In genomic region chr19:49524812-49525455, GRCh38 we compare ENCODE assay signal across 13 cellular contexts. TPM values are rescaled to one million over a fixed set of nuclear protein-coding genes. Genes with fewer than 3 reads are reported as not detected.
DNase-seq lines count a peak whose midpoint lies in the region; ATAC-seq and TF ChIP-seq lines count a peak whose summit lies in the region.
"Had no signal": no experiment of that assay in that cellular context is flagged by ENCODE, and none has a peak within 500 bp of the region (broad histone marks: within the 10 kb centered on the region; RNA-seq: fewer than 3 reads in every experiment).

No MANE protein-coding gene starts in this region.

- H3K27me3 Mint-ChIP-seq in CD8-positive, alpha-beta T cell (ENCODE audit: low read depth) = no peaks in the 10 kb centered on the region
- H3K27me3 Mint-ChIP-seq in dendritic cell treated with granulocyte-macrophage colony-stimulating factor and Interleukin-4, amounts not matched to agents 40 ng/mL and 50 ng/mL, for 4 days = peaks cover 15% of the 10 kb centered on the region
- peaks cover 36% of the 10 kb centered on the region for H3K27me3 Mint-ChIP-seq in activated naive CD4-positive, alpha-beta T cell treated with anti-CD3 and anti-CD28 coated beads, Interleukin-2, amount 10 ng/mL, durations not matched to agents 7 days and 5 days

- H2BK12ac ChIP-seq in trophoblast cell (ENCODE audit: low read length) = no peak overlapping the region

- no peaks in the 10 kb centered on the region for H3K79me2 ChIP-seq in trophoblast cell (ENCODE audit: control insufficient read depth, insufficient read depth, low read length, poor library complexity)

- intact Hi-C loops in CD8-positive, alpha-beta T cell (cut with DNase I, micrococcal nuclease) = no loop called here
- intact Hi-C loops in dendritic cell treated with granulocyte-macrophage colony-stimulating factor and Interleukin-4, amounts not matched to agents 40 ng/mL and 50 ng/mL, for 4 days (cut with micrococcal nuclease) = no loop called here

- CTCF ChIA-PET in CD8-positive, alpha-beta T cell (lab: Charles Lee) = interaction anchor here (0.8 to 1.3 kb wide), 2 partner anchors 9 to 18 kb away, joined by 3 read pairs; no protein-coding TSS in a partner anchor
- CTCF ChIA-PET in activated naive CD4-positive, alpha-beta T cell treated with anti-CD3 and anti-CD28 coated beads, Interleukin-2, amount 10 ng/mL, durations not matched to agents 7 days and 5 days (lab: Charles Lee) = interaction anchor here (0.9 kb wide), 1 partner anchor 22 kb away, joined by 5 read pairs; no protein-coding TSS in a partner anchor

- no peaks in the 10 kb centered on the region for H3K9me3 Mint-ChIP-seq in CD8-positive, alpha-beta T cell
- H3K9me3 Mint-ChIP-seq in dendritic cell treated with granulocyte-macrophage colony-stimulating factor and Interleukin-4, amounts not matched to agents 40 ng/mL and 50 ng/mL, for 4 days = no peaks in the 10 kb centered on the region
- no peaks in the 10 kb centered on the region for H3K9me3 Mint-ChIP-seq in activated naive CD4-positive, alpha-beta T cell treated with anti-CD3 and anti-CD28 coated beads, Interleukin-2, amount 10 ng/mL, durations not matched to agents 7 days and 5 days

- no peak overlapping the region for H2BK120ac ChIP-seq in trophoblast cell (ENCODE audit: insufficient read depth, low read length, poor library complexity)

- H3K18ac ChIP-seq in trophoblast cell (ENCODE audit: low read length) = no peak overlapping the region

- H3K4me2 ChIP-seq in trophoblast cell (ENCODE audit: low read length) = no peak overlapping the region
- H3K4me2 ChIP-seq: BLaER1 treated with 17β-estradiol and CSF1 and Interleukin-3, amounts not matched to agents 10 nM and 100 nM had no signal

- peaks cover 14% of the 10 kb centered on the region for H3K4me1 ChIP-seq in CD8-positive, alpha-beta T cell (ENCODE audit: insufficient read depth, low read length)
- peaks cover 0 to 5% of the 10 kb centered on the region in 2 experiments for H3K4me1 ChIP-seq in trophoblast cell (ENCODE audit: control insufficient read depth in 1 of 2, insufficient read depth in 2 of 2, low read length in 2 of 2)

- H4K8ac ChIP-seq in trophoblast cell (ENCODE audit: low read depth, low read length) = no peak overlapping the region

- H3K9ac ChIP-seq in trophoblast cell (ENCODE audit: low read length) = no peak overlapping the region

- no peaks in the 10 kb centered on the region for H3K9me3 ChIP-seq in CD8-positive, alpha-beta T cell (ENCODE audit: low read length)
- H3K9me3 ChIP-seq in trophoblast cell (ENCODE audit: insufficient read depth, low read depth, low read length) = no peaks in the 10 kb centered on the region
- H3K9me3 ChIP-seq: BLaER1 treated with 17β-estradiol and CSF1 and Interleukin-3, amounts not matched to agents 10 nM and 100 nM had no signal

- ATAC-seq in CD8-positive, alpha-beta T cell = no peak

- POLR2A ChIA-PET in CD8-positive, alpha-beta T cell (lab: Charles Lee) = no interaction called here

- H3K36me3 ChIP-seq in CD8-positive, alpha-beta T cell (ENCODE audit: insufficient read depth, low read length) = no peaks in the 10 kb centered on the region
- H3K36me3 ChIP-seq in trophoblast cell (ENCODE audit: control insufficient read depth in 1 of 2, insufficient read depth in 2 of 2, low read length in 2 of 2) = peaks cover 7% of the 10 kb centered on the region in 2 experiments

- no peak overlapping the region for H3K27ac ChIP-seq in CD8-positive, alpha-beta T cell (ENCODE audit: low read depth, low read length)
- no peak overlapping the region for H3K27ac ChIP-seq in trophoblast cell (ENCODE audit: low read depth, low read length)
- H3K27ac ChIP-seq: BLaER1 treated with 17β-estradiol and CSF1 and Interleukin-3, amounts not matched to agents 10 nM and 100 nM had no signal

- no peaks in the 10 kb centered on the region for H3K79me1 ChIP-seq in trophoblast cell (ENCODE audit: low read length)

- peaks cover 15% of the 10 kb centered on the region for H3K4me1 Mint-ChIP-seq in CD8-positive, alpha-beta T cell (ENCODE audit: low read depth)
- H3K4me1 Mint-ChIP-seq in dendritic cell treated with granulocyte-macrophage colony-stimulating factor and Interleukin-4, amounts not matched to agents 40 ng/mL and 50 ng/mL, for 4 days (ENCODE audit: low read depth) = peaks cover 48% of the 10 kb centered on the region
- H3K4me1 Mint-ChIP-seq in activated naive CD4-positive, alpha-beta T cell treated with anti-CD3 and anti-CD28 coated beads, Interleukin-2, amount 10 ng/mL, durations not matched to agents 7 days and 5 days = peaks cover 21% of the 10 kb centered on the region

- H3K36me3 Mint-ChIP-seq in CD8-positive, alpha-beta T cell = peaks cover 11% of the 10 kb centered on the region
- peaks cover 97% of the 10 kb centered on the region for H3K36me3 Mint-ChIP-seq in dendritic cell treated with granulocyte-macrophage colony-stimulating factor and Interleukin-4, amounts not matched to agents 40 ng/mL and 50 ng/mL, for 4 days (ENCODE audit: low read depth)
- no peaks in the 10 kb centered on the region for H3K36me3 Mint-ChIP-seq in activated naive CD4-positive, alpha-beta T cell treated with anti-CD3 and anti-CD28 coated beads, Interleukin-2, amount 10 ng/mL, durations not matched to agents 7 days and 5 days

- H2BK5ac ChIP-seq in trophoblast cell (ENCODE audit: low read depth, low read length, poor library complexity) = no peak overlapping the region

- H3K27ac Mint-ChIP-seq in CD8-positive, alpha-beta T cell = peak overlapping the region; percentile 18
- peak overlapping the region; percentile 17 for H3K27ac Mint-ChIP-seq in dendritic cell treated with granulocyte-macrophage colony-stimulating factor and Interleukin-4, amounts not matched to agents 40 ng/mL and 50 ng/mL, for 4 days
- H3K27ac Mint-ChIP-seq in activated naive CD4-positive, alpha-beta T cell treated with anti-CD3 and anti-CD28 coated beads, Interleukin-2, amount 10 ng/mL, durations not matched to agents 7 days and 5 days = no peak overlapping the region

- no peak overlapping the region for H3K4me3 Mint-ChIP-seq in CD8-positive, alpha-beta T cell
- H3K4me3 Mint-ChIP-seq in dendritic cell treated with granulocyte-macrophage colony-stimulating factor and Interleukin-4, amounts not matched to agents 40 ng/mL and 50 ng/mL, for 4 days = no peak overlapping the region
- no peak overlapping the region for H3K4me3 Mint-ChIP-seq in activated naive CD4-positive, alpha-beta T cell treated with anti-CD3 and anti-CD28 coated beads, Interleukin-2, amount 10 ng/mL, durations not matched to agents 7 days and 5 days

- no peak overlapping the region for H3K4ac ChIP-seq in trophoblast cell (ENCODE audit: low read depth, low read length)

- H4K91ac ChIP-seq in trophoblast cell (ENCODE audit: low read depth, low read length) = no peak overlapping the region

- no peak overlapping the region for H3K23ac ChIP-seq in trophoblast cell (ENCODE audit: low read length)

- no peaks in the 10 kb centered on the region for H3K27me3 ChIP-seq in CD8-positive, alpha-beta T cell (ENCODE audit: insufficient read depth, low read length)
- no peaks in the 10 kb centered on the region for H3K27me3 ChIP-seq in trophoblast cell (ENCODE audit: insufficient read depth, low read length)

- H3K4me3 ChIP-seq in CD8-positive, alpha-beta T cell (ENCODE audit: low read depth, low read length) = no peak overlapping the region
- peak overlapping the region; percentile 29 for H3K4me3 ChIP-seq in trophoblast cell (ENCODE audit: low read depth, low read length)
- H3K4me3 ChIP-seq: BLaER1 treated with 17β-estradiol and CSF1 and Interleukin-3, amounts not matched to agents 10 nM and 100 nM had no signal

- H2AK5ac ChIP-seq in trophoblast cell (ENCODE audit: low read length) = no peak overlapping the region

- no peak overlapping the region for H3K14ac ChIP-seq in trophoblast cell (ENCODE audit: low read length)

- H4K12ac ChIP-seq in trophoblast cell (ENCODE audit: low read depth, low read length) = no peak overlapping the region

- no peak for DNase-seq in CD8-positive, alpha-beta T cell
- DNase-seq in NCI-H69 (lab: John Stamatoyannopoulos, UW) (peak; percentile 63), trophoblast cell (no peak), NCI-H524 treated with DMSO at 0.1 percent for 48 hours (lab: John Stamatoyannopoulos, UW) (no peak), NCI-H1436 treated with DMSO at 0.1 percent for 48 hours (lab: John Stamatoyannopoulos, UW) (no peak)
- no peak for DNase-seq in activated naive CD4-positive, alpha-beta T cell treated with anti-CD3 and anti-CD28 coated beads, Interleukin-2, amount 10 ng/mL, durations not matched to agents 7 days and 5 days
- DNase-seq: DMS79 treated with DMSO at 0.1 percent for 48 hours, MM.1S, NCI-H1105, NCI-H187, RPMI8226 had no signal

- no CpG with 5 or more reads among the region's 22 CpGs for WGBS in trophoblast cell (ENCODE audit: extremely low coverage, insufficient coverage, insufficient read length)

- no peak for TF ChIP-seq CTCF in CD8-positive, alpha-beta T cell (IDR thresholded peaks at IDR 0.05)

- H2AFZ ChIP-seq in trophoblast cell (ENCODE audit: insufficient read depth, low read length, poor library complexity) = no peak overlapping the region

RNA-seq across cellular contexts. Expression of gene RCN3, which starts 2.9 kb away (rescaled TPM):
- total RNA-seq in CD8-positive, alpha-beta T cell = 1 to 10 TPM; 1.3 to 2.4 TPM
- 8.2 and 9.4 TPM in 2 replicates for polyA plus RNA-seq in trophoblast cell (2013)

RNA-seq across cellular contexts. Expression of gene FCGRT, which starts 12.5 kb away (rescaled TPM):
- 10 to 100 TPM; 20.1 to 25.5 TPM for total RNA-seq in CD8-positive, alpha-beta T cell
- 35.6 and 38.5 TPM in 2 replicates for polyA plus RNA-seq in trophoblast cell (2013)

RNA-seq across cellular contexts. Expression of gene RPS11, which starts 28.7 kb away (rescaled TPM):
- total RNA-seq in CD8-positive, alpha-beta T cell = 1,000 to 10,000 TPM; 3,746 to 3,873 TPM
- 3,613 and 3,657 TPM in 2 replicates for polyA plus RNA-seq in trophoblast cell (2013)

RNA-seq across cellular contexts. Expression of gene RPL13A, which starts 37.5 kb away (rescaled TPM):
- 1,000 to 10,000 TPM; 5,165 to 5,323 TPM for total RNA-seq in CD8-positive, alpha-beta T cell
- polyA plus RNA-seq in trophoblast cell (2013) = 4,404 and 4,537 TPM in 2 replicates

RNA-seq across cellular contexts. Expression of gene FLT3LG, which starts 50.9 kb away (rescaled TPM):
- total RNA-seq in CD8-positive, alpha-beta T cell = 100 to 1,000 TPM; 246 to 259 TPM
- 0.29 and 0.55 TPM in 2 replicates for polyA plus RNA-seq in trophoblast cell (2013)
